ENCODE assay signal across 23 cellular contexts in the genomic region with DNA sequence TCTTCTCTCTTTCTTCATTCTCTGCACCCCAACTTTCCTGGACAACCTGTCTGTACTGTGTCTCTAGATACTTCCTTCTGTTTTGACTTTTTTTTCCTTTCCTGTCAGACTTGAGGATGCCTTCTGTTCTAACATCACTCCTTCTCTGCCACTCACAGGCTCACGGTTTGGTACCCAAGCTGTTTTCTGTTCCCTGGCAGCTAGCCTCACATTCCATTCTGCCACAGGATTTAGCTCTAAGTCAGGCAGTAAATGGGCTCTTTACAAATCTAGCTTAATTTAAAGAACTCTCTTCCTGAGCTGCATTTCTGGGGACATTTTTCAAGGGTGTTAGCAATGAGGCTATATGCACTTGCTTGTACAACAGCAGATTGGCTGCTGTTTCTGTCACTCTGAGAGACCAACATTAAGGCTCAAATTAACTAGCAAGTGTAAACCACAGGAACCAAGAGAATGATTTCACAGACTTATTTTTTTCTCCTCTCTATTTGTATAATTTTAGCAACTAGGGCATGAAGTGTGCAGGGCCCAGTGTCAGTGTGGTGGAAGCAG.
DNase-seq lines count a peak whose midpoint lies in the region; ATAC-seq and TF ChIP-seq lines count a peak whose summit lies in the region.
"Had no signal": no experiment of that assay in that cellular context is flagged by ENCODE, and none has a peak within 500 bp of the region (broad histone marks: within the 10 kb centered on the region; RNA-seq: fewer than 3 reads in every experiment).

No MANE protein-coding gene starts in this region.

- DNase-seq in substantia nigra (lab: John Stamatoyannopoulos, UW) = no peak
- no peak for DNase-seq in brain microvascular endothelial cell
- no peak for DNase-seq in ecto neural progenitor cell (ENCODE audit: low spot score)
- DNase-seq: activated naive CD4-positive, alpha-beta T cell treated with Interleukin-2 at 50 U/mL for 16 hours; activated T-cell treated with anti-CD3 and anti-CD28 coated beads, Interleukin-2, amount 50 U/mL, for 24 hours; BE2C; Calu3; cortex of kidney; DND-41; endodermal cell; mammary epithelial cell; NCI-H1092 treated with DMSO at 0.1 percent for 48 hours; NCI-H2081 treated with DMSO at 0.1 percent for 48 hours; NCI-H82; nucleus accumbens; SK-N-SH; trophoblast cell had no signal

- H3K4me3 ChIP-seq in BLaER1 (no peak overlapping the region), brain microvascular endothelial cell (ENCODE audit: low read depth, low read length) (no peak overlapping the region)
- H3K4me3 ChIP-seq: skin epidermis had no signal

- peak overlapping the region in 3 of 5 experiments; percentile 41 to 62 (median 56) for H3K27ac Mint-ChIP-seq in brain
- H3K27ac Mint-ChIP-seq in nephron = peak overlapping the region; percentile 3 to 14 (median 5)
- H3K27ac Mint-ChIP-seq: activated T-cell treated with anti-CD3 and anti-CD28 coated beads, Interleukin-2, amount 50 U/mL, for 24 hours; endodermal cell had no signal

- no peak overlapping the region for H3K9ac ChIP-seq in BLaER1
- H3K9ac ChIP-seq: SK-N-SH had no signal

- H3K4me1 ChIP-seq in BLaER1 = peaks cover 30% of the 10 kb centered on the region
- H3K4me1 ChIP-seq: BE2C had no signal

- H3K9me3 Mint-ChIP-seq in brain (no peaks in the 10 kb centered on the region), nephron (peaks cover 3% of the 10 kb centered on the region)
- H3K9me3 Mint-ChIP-seq: activated T-cell treated with anti-CD3 and anti-CD28 coated beads, Interleukin-2, amount 50 U/mL, for 24 hours; endodermal cell had no signal

- H4K20me1 ChIP-seq in BLaER1 = no peaks in the 10 kb centered on the region

- ATAC-seq in HG02798 (IDR thresholded peaks at IDR 0.05; ENCODE audit: poor library complexity, unreplicated experiment) = peak; percentile 45
- no peak for ATAC-seq in HG03460 (IDR thresholded peaks at IDR 0.05; ENCODE audit: unreplicated experiment)

- no peaks in the 10 kb centered on the region for H3K36me3 Mint-ChIP-seq in brain
- H3K36me3 Mint-ChIP-seq in nephron (ENCODE audit: low read depth) = no peaks in the 10 kb centered on the region

- H3K36me3 ChIP-seq in BLaER1 (no peaks in the 10 kb centered on the region), brain microvascular endothelial cell (replicated peaks) (no peaks in the 10 kb centered on the region)
- H3K36me3 ChIP-seq: BE2C had no signal

- H3K27ac ChIP-seq in BLaER1 = no peak overlapping the region
- no peak overlapping the region for H3K27ac ChIP-seq in substantia nigra (ENCODE audit: low read depth, low read length, poor library complexity, severe bottlenecking)
- no peak overlapping the region for H3K27ac ChIP-seq in brain microvascular endothelial cell
- H3K27ac ChIP-seq: skin epidermis had no signal

- in situ Hi-C loops in brain microvascular endothelial cell (cut with HindIII; ENCODE audit: low pct_ligation_motif_present, low sequenced_read_pairs) = no loop called here

- H3K4me1 Mint-ChIP-seq in brain (peaks cover 49% of the 10 kb centered on the region), nephron (peaks cover 36% of the 10 kb centered on the region)

- peaks cover 7% of the 10 kb centered on the region for H3K27me3 Mint-ChIP-seq in brain
- no peaks in the 10 kb centered on the region for H3K27me3 Mint-ChIP-seq in nephron (ENCODE audit: low read depth)

- no peaks in the 10 kb centered on the region for H3K27me3 ChIP-seq in BLaER1
- no peaks in the 10 kb centered on the region for H3K27me3 ChIP-seq in brain microvascular endothelial cell (replicated peaks)
- H3K27me3 ChIP-seq: BE2C had no signal

- H3K4me3 Mint-ChIP-seq in brain = no peak overlapping the region
- no peak overlapping the region for H3K4me3 Mint-ChIP-seq in nephron
- H3K4me3 Mint-ChIP-seq: activated T-cell treated with anti-CD3 and anti-CD28 coated beads, Interleukin-2, amount 50 U/mL, for 24 hours; endodermal cell had no signal

- no peaks in the 10 kb centered on the region for H3K9me3 ChIP-seq in BLaER1
- H3K9me3 ChIP-seq: BE2C, SK-N-SH had no signal

- TF ChIP-seq CTCF in brain (conservative IDR thresholded peaks at IDR 0.05) (no peak), nephron (IDR thresholded peaks at IDR 0.05; ENCODE audit: unreplicated experiment in 3 of 3) (no peak), brain microvascular endothelial cell (IDR thresholded peaks at IDR 0.05; ENCODE audit: low read depth, low read length, missing control alignments) (no peak)

- H3K4me2 ChIP-seq in BLaER1 = peak overlapping the region; percentile 38
- H3K4me2 ChIP-seq: SK-N-SH had no signal
